In the genomic region with DNA sequence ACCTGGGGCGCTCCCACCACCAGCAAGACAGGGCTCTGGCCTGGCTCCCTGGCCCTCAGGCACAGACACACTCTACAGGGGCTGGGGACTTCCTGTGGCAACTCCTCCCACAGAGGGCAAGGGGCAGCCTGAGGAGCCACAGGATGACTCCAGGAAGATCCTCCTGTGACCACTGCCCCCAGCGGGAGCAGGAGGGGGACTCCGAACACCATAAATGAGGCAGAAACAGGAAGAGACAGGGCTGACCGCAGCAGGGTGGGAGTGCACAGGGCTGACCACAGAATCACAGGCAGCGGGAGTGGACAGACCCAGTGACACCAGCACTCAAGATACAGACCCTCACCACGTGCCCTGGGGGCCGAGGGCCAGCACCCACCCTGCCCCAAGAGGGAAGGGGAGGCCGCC, we compare ENCODE assay signal across 8 cellular contexts. TPM values are rescaled to one million over a fixed set of nuclear protein-coding genes. Genes with fewer than 3 reads are reported as not detected.
A peak's percentile ranks its signal among the peaks of the same experiment; 100 is the strongest.
DNase-seq lines count a peak whose midpoint lies in the region; ATAC-seq and TF ChIP-seq lines count a peak whose summit lies in the region.

No MANE protein-coding gene starts in this region.

- peak overlapping the region; percentile 64 for H3K4me2 ChIP-seq in smooth muscle cell

- H3K4me3 Mint-ChIP-seq in T-helper 17 cell: no peak overlapping the region

- H3K4me3 ChIP-seq in HEK293 (ENCODE audit: low read depth, low read length) (no peak overlapping the region), right cardiac atrium (ENCODE audit: low read length) (no peak overlapping the region), smooth muscle cell (no peak overlapping the region)

- no peaks in the 10 kb centered on the region for H3K36me3 Mint-ChIP-seq in T-helper 17 cell (ENCODE audit: low read depth)

- H3K36me3 ChIP-seq in HEK293 (ENCODE audit: control insufficient read depth in 2 of 2, insufficient read depth in 1 of 2, low read length in 2 of 2) (no peaks in the 10 kb centered on the region), smooth muscle cell (ENCODE audit: low read depth) (no peaks in the 10 kb centered on the region)

- DNase-seq in T-helper 17 cell (no peak), right cardiac atrium (peak in 2 of 3 donors; percentile 70 to 78), smooth muscle cell (lab: John Stamatoyannopoulos, UW; ENCODE audit: unreplicated experiment) (no peak), HUDEP-2 (lab: John Stamatoyannopoulos, UW; ENCODE audit: unreplicated experiment in 76 of 76) (no peak)
- DNase-seq in effector CD8-positive, alpha-beta T cell (lab: John Stamatoyannopoulos, UW): no peak

- peak overlapping the region; percentile 97 for H3K27ac Mint-ChIP-seq in T-helper 17 cell

- H3K9me3 ChIP-seq in HEK293 (ENCODE audit: control insufficient read depth, insufficient read depth, low read depth, low read length) (no peaks in the 10 kb centered on the region), T-helper 17 cell (ENCODE audit: control insufficient read depth, low read length, poor library complexity, severe bottlenecking) (no peaks in the 10 kb centered on the region), right cardiac atrium (ENCODE audit: control insufficient read depth, low read length) (no peaks in the 10 kb centered on the region), smooth muscle cell (replicated peaks; ENCODE audit: low read depth) (no peaks in the 10 kb centered on the region)

- H3K4me1 ChIP-seq in HEK293 (ENCODE audit: control insufficient read depth, insufficient read depth, low read length) (no peaks in the 10 kb centered on the region), right cardiac atrium (ENCODE audit: control insufficient read depth, insufficient read depth, low read length) (peaks cover 9% of the 10 kb centered on the region), smooth muscle cell (ENCODE audit: low read depth) (peaks cover 9% of the 10 kb centered on the region)

- intact Hi-C loops in right cardiac atrium (cut with DNase I): no loop called here

- CTCF ChIA-PET in HEK293 (lab: Yijun Ruan, JAX): no interaction called here

- no peak overlapping the region for H2AFZ ChIP-seq in smooth muscle cell (ENCODE audit: low read depth)

- WGBS in right cardiac atrium: 56% methylated on average over 8 of the region's 8 CpGs
- 32% methylated on average over 8 of the region's 8 CpGs for WGBS in smooth muscle cell (ENCODE audit: low lambda C conversion rate)

- H3K27me3 ChIP-seq in right cardiac atrium (ENCODE audit: control insufficient read depth, insufficient read depth) (no peaks in the 10 kb centered on the region), smooth muscle cell (ENCODE audit: low read depth) (no peaks in the 10 kb centered on the region)

- peaks cover 62% of the 10 kb centered on the region for H3K4me1 Mint-ChIP-seq in T-helper 17 cell

- peak overlapping the region; percentile 43 for H3K9ac ChIP-seq in smooth muscle cell (ENCODE audit: low read depth)

- no peaks in the 10 kb centered on the region for H3K27me3 Mint-ChIP-seq in T-helper 17 cell

- H3K27ac ChIP-seq in HEK293 (ENCODE audit: extremely low read depth, low read depth, low read length) (no peak overlapping the region), right cardiac atrium (ENCODE audit: low read length) (no peak overlapping the region), smooth muscle cell (ENCODE audit: low read depth) (peak overlapping the region; percentile 71)

- peaks cover 7% of the 10 kb centered on the region for H3F3A ChIP-seq in smooth muscle cell (ENCODE audit: low read depth)

- no peak for ATAC-seq in T-helper 17 cell
- ATAC-seq in right cardiac atrium: peak; percentile 6 to 18
- ATAC-seq in GM21423 (IDR thresholded peaks at IDR 0.05; ENCODE audit: unreplicated experiment): no peak
- ATAC-seq in HG02623 (IDR thresholded peaks at IDR 0.05; ENCODE audit: unreplicated experiment): no peak

- TF ChIP-seq CTCF in HEK293 (tag by site-specific recombination; IDR thresholded peaks at IDR 0.05) (no peak), smooth muscle cell (IDR thresholded peaks at IDR 0.05; ENCODE audit: borderline replicate concordance, insufficient read depth, poor library complexity, severe bottlenecking) (no peak)

- peaks cover 14% of the 10 kb centered on the region for H4K20me1 ChIP-seq in smooth muscle cell (ENCODE audit: low read depth)

- POLR2A ChIA-PET in HEK293 (lab: Yijun Ruan, JAX): no interaction called here

- peaks cover 11% of the 10 kb centered on the region for H3K79me2 ChIP-seq in smooth muscle cell (ENCODE audit: low read depth)

TF ChIP-seq in HEK293, 187 proteins besides CTCF, POLR2A, EP300 and RAD21:
- TF ChIP-seq ZNF2 (tag by site-specific recombination; IDR thresholded peaks at IDR 0.05) (no peak), WT1 (tag by site-specific recombination; IDR thresholded peaks at IDR 0.05) (no peak), SALL2 (tag by site-specific recombination; IDR thresholded peaks at IDR 0.05; ENCODE audit: borderline replicate concordance) (no peak), ZNF133 (tag by site-specific recombination; IDR thresholded peaks at IDR 0.05) (no peak), GLIS2 (tag by site-specific recombination; IDR thresholded peaks at IDR 0.05) (0 out of 2 replicates have a peak, but pooled peaks have one; percentile 9), ZIC2 (tag by site-specific recombination; IDR thresholded peaks at IDR 0.05) (peak; percentile 62), ZFHX2 (tag by site-specific recombination; conservative IDR thresholded peaks at IDR 0.05) (0 out of 2 replicates have a peak, but pooled peaks have one; percentile 30), MEIS1 (CRISPR knock-in tag; IDR thresholded peaks at IDR 0.05; ENCODE audit: borderline replicate concordance) (no peak)
- TF ChIP-seq, protein P1, sequence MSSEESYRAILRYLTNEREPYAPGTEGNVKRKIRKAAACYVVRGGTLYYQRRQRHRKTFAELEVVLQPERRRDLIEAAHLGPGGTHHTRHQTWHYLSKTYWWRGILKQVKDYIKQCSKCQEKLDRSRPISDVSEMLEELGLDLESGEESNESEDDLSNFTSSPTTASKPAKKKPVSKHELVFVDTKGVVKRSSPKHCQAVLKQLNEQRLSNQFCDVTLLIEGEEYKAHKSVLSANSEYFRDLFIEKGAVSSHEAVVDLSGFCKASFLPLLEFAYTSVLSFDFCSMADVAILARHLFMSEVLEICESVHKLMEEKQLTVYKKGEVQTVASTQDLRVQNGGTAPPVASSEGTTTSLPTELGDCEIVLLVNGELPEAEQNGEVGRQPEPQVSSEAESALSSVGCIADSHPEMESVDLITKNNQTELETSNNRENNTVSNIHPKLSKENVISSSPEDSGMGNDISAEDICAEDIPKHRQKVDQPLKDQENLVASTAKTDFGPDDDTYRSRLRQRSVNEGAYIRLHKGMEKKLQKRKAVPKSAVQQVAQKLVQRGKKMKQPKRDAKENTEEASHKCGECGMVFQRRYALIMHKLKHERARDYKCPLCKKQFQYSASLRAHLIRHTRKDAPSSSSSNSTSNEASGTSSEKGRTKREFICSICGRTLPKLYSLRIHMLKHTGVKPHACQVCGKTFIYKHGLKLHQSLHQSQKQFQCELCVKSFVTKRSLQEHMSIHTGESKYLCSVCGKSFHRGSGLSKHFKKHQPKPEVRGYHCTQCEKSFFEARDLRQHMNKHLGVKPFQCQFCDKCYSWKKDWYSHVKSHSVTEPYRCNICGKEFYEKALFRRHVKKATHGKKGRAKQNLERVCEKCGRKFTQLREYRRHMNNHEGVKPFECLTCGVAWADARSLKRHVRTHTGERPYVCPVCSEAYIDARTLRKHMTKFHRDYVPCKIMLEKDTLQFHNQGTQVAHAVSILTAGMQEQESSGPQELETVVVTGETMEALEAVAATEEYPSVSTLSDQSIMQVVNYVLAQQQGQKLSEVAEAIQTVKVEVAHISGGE (tag by site-specific recombination; conservative IDR thresholded peaks at IDR 0.05; ENCODE audit: low read depth): no peak

RNA-seq across cellular contexts. Expression of a gene that starts 10.8 kb away (rescaled TPM):
- total RNA-seq in T-helper 17 cell (100 to 1,000 TPM in 1 of 2 donors, 10 to 100 TPM in 1; 93.3 to 108 TPM), right cardiac atrium (10 to 100 TPM; 51.8 to 62.5 (median 59.5) TPM), smooth muscle cell (45.2 and 65.3 TPM in 2 replicates)
- polyA plus RNA-seq in right cardiac atrium (41.2 TPM), smooth muscle cell (45.6 and 54.2 TPM in 2 replicates)

RNA-seq across cellular contexts. Expression of a gene that starts 52.4 kb away (rescaled TPM):
- total RNA-seq in T-helper 17 cell (10 to 100 TPM; 12.9 to 17.7 TPM), right cardiac atrium (100 to 1,000 TPM in 2 of 4 donors, 10 to 100 TPM in 2; 88.9 to 127 (median 106) TPM), smooth muscle cell (87.7 and 113 TPM in 2 replicates)
- polyA plus RNA-seq in right cardiac atrium (228 TPM), smooth muscle cell (130 and 249 TPM in 2 replicates)

Comparison
In these comparisons a context has a peak if more than half of its experiments do, and no peak if none do; other contexts are left out.
1. ATAC-seq: peak in right cardiac atrium (2 of 2); none in T-helper 17 cell (single experiment), GM21423 (single experiment) and HG02623 (single experiment).
2. DNase-seq: peak in right cardiac atrium (2 of 3); none in T-helper 17 cell (0 of 3), smooth muscle cell (single experiment), HUDEP-2 (0 of 76) and effector CD8-positive, alpha-beta T cell (single experiment).